ENCODE assay signal across 1 cellular context in the genomic region with DNA sequence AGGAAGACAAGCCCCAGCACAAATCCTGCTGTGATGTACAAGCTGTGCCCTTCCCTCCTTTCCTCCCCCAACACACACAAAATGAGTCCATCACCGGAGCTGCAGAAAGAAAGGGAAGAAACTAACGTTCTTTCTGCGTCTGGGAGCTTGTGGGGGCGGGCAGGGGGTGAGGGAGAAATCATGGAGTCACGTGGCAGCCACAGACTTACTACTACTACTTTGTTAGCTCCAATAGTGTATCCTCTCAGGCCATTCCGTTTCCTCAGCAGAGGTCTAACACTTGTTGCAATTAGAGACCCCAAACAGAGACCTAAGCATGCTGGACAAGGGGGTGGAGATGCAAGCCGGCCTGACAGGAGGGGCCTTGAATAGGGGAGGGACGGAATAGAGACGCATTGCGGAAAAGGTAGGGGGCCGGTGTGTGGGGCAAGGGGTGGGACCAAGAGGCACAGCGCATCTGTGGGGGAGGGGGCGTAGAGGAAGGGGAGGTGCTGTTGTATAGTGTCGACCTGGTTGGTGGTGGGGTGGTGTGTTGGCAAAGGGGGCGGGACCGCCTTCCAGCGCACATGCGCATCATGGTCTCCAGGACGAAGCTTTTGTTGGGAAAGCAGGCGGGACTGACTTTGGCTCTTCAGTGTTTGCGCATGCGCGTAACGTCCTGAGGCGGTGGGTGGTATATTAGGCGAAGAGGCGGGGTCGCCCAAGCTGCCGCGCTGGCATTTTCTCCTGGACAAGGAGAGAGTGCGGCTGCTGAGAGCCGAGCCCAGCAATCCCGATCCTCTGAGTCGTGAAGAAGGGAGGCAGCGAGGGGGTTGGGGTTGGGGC.
TF ChIP-seq lines count a peak whose summit lies in the region.

A gene with protein sequence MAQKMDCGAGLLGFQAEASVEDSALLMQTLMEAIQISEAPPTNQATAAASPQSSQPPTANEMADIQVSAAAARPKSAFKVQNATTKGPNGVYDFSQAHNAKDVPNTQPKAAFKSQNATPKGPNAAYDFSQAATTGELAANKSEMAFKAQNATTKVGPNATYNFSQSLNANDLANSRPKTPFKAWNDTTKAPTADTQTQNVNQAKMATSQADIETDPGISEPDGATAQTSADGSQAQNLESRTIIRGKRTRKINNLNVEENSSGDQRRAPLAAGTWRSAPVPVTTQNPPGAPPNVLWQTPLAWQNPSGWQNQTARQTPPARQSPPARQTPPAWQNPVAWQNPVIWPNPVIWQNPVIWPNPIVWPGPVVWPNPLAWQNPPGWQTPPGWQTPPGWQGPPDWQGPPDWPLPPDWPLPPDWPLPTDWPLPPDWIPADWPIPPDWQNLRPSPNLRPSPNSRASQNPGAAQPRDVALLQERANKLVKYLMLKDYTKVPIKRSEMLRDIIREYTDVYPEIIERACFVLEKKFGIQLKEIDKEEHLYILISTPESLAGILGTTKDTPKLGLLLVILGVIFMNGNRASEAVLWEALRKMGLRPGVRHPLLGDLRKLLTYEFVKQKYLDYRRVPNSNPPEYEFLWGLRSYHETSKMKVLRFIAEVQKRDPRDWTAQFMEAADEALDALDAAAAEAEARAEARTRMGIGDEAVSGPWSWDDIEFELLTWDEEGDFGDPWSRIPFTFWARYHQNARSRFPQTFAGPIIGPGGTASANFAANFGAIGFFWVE (plus strand): TSS at position 703 of the 825 bp plus-strand sequence. CDS start 682 bp downstream, outside the sequence.

TF ChIP-seq in HepG2, 621 proteins besides CTCF, POLR2A, EP300 and RAD21 (continued from another document and continues in another):
- TF ChIP-seq, protein P1, sequence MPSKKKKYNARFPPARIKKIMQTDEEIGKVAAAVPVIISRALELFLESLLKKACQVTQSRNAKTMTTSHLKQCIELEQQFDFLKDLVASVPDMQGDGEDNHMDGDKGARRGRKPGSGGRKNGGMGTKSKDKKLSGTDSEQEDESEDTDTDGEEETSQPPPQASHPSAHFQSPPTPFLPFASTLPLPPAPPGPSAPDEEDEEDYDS (CRISPR knock-in tag; IDR thresholded peaks at IDR 0.05), result peak; percentile 97
- peak; percentile 55; the same call in 1 of the 2 replicates for TF ChIP-seq SP2 (CRISPR knock-in tag; IDR thresholded peaks at IDR 0.05)
- TF ChIP-seq, protein P2, sequence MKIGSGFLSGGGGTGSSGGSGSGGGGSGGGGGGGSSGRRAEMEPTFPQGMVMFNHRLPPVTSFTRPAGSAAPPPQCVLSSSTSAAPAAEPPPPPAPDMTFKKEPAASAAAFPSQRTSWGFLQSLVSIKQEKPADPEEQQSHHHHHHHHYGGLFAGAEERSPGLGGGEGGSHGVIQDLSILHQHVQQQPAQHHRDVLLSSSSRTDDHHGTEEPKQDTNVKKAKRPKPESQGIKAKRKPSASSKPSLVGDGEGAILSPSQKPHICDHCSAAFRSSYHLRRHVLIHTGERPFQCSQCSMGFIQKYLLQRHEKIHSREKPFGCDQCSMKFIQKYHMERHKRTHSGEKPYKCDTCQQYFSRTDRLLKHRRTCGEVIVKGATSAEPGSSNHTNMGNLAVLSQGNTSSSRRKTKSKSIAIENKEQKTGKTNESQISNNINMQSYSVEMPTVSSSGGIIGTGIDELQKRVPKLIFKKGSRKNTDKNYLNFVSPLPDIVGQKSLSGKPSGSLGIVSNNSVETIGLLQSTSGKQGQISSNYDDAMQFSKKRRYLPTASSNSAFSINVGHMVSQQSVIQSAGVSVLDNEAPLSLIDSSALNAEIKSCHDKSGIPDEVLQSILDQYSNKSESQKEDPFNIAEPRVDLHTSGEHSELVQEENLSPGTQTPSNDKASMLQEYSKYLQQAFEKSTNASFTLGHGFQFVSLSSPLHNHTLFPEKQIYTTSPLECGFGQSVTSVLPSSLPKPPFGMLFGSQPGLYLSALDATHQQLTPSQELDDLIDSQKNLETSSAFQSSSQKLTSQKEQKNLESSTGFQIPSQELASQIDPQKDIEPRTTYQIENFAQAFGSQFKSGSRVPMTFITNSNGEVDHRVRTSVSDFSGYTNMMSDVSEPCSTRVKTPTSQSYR (CRISPR knock-in tag; IDR thresholded peaks at IDR 0.05; ENCODE audit: borderline replicate concordance), result peak; percentile 73
- no peak for TF ChIP-seq SP1 (IDR thresholded peaks at IDR 0.05)
- TF ChIP-seq SP1 (CRISPR knock-in tag; IDR thresholded peaks at IDR 0.05), result peak; percentile 24; the same call in 1 of the 2 replicates
- TF ChIP-seq PHF8 (CRISPR knock-in tag; IDR thresholded peaks at IDR 0.05), result peak; percentile 51
- no peak for TF ChIP-seq ZNF83 (CRISPR knock-in tag; IDR thresholded peaks at IDR 0.05; ENCODE audit: borderline replicate concordance)
- peak; percentile 27; the same call in 1 of the 2 replicates for TF ChIP-seq MAFF (IDR thresholded peaks at IDR 0.05; ENCODE audit: low read depth, low read length)
- TF ChIP-seq ZNF431 (CRISPR knock-in tag; IDR thresholded peaks at IDR 0.05; ENCODE audit: borderline replicate concordance, low read depth), result no peak
- TF ChIP-seq AGO2 (optimal IDR thresholded peaks at IDR 0.05; ENCODE audit: low read depth, low read length), result peak; percentile 71
- TF ChIP-seq NFYC (CRISPR knock-in tag; IDR thresholded peaks at IDR 0.05), result peak; percentile 20; the same call in 1 of the 2 replicates
- peak; percentile 44; the same call in 1 of the 2 replicates for TF ChIP-seq HNRNPL (IDR thresholded peaks at IDR 0.05; ENCODE audit: low read depth, low read length)
- peak; percentile 60 for TF ChIP-seq SAP130 (CRISPR knock-in tag; IDR thresholded peaks at IDR 0.05; ENCODE audit: low read depth)
- no peak for TF ChIP-seq ZNF484 (CRISPR knock-in tag; IDR thresholded peaks at IDR 0.05; ENCODE audit: borderline replicate concordance, low read depth)
- peak; percentile 20; the same call in 1 of the 2 replicates for TF ChIP-seq MAZ (IDR thresholded peaks at IDR 0.05; ENCODE audit: borderline replicate concordance, low read depth, low read length)
- TF ChIP-seq MAZ (CRISPR knock-in tag; IDR thresholded peaks at IDR 0.05; ENCODE audit: low read depth), result no peak
- TF ChIP-seq ZNF124 (CRISPR knock-in tag; IDR thresholded peaks at IDR 0.05), result 0 out of 2 replicates have a peak, but pooled peaks have one; percentile 49
- TF ChIP-seq, protein P3, sequence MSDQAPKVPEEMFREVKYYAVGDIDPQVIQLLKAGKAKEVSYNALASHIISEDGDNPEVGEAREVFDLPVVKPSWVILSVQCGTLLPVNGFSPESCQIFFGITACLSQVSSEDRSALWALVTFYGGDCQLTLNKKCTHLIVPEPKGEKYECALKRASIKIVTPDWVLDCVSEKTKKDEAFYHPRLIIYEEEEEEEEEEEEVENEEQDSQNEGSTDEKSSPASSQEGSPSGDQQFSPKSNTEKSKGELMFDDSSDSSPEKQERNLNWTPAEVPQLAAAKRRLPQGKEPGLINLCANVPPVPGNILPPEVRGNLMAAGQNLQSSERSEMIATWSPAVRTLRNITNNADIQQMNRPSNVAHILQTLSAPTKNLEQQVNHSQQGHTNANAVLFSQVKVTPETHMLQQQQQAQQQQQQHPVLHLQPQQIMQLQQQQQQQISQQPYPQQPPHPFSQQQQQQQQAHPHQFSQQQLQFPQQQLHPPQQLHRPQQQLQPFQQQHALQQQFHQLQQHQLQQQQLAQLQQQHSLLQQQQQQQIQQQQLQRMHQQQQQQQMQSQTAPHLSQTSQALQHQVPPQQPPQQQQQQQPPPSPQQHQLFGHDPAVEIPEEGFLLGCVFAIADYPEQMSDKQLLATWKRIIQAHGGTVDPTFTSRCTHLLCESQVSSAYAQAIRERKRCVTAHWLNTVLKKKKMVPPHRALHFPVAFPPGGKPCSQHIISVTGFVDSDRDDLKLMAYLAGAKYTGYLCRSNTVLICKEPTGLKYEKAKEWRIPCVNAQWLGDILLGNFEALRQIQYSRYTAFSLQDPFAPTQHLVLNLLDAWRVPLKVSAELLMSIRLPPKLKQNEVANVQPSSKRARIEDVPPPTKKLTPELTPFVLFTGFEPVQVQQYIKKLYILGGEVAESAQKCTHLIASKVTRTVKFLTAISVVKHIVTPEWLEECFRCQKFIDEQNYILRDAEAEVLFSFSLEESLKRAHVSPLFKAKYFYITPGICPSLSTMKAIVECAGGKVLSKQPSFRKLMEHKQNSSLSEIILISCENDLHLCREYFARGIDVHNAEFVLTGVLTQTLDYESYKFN (CRISPR knock-in tag; conservative IDR thresholded peaks at IDR 0.05), result 0 out of 2 replicates have a peak, but pooled peaks have one; percentile 28
- TF ChIP-seq NONO (IDR thresholded peaks at IDR 0.05), result no peak
- TF ChIP-seq NONO (CRISPR knock-in tag; conservative IDR thresholded peaks at IDR 0.05), result 0 out of 2 replicates have a peak, but pooled peaks have one; percentile 45
- TF ChIP-seq GATAD1 (CRISPR knock-in tag; IDR thresholded peaks at IDR 0.05), result peak; percentile 12; the same call in 1 of the 2 replicates
- TF ChIP-seq, protein P4, sequence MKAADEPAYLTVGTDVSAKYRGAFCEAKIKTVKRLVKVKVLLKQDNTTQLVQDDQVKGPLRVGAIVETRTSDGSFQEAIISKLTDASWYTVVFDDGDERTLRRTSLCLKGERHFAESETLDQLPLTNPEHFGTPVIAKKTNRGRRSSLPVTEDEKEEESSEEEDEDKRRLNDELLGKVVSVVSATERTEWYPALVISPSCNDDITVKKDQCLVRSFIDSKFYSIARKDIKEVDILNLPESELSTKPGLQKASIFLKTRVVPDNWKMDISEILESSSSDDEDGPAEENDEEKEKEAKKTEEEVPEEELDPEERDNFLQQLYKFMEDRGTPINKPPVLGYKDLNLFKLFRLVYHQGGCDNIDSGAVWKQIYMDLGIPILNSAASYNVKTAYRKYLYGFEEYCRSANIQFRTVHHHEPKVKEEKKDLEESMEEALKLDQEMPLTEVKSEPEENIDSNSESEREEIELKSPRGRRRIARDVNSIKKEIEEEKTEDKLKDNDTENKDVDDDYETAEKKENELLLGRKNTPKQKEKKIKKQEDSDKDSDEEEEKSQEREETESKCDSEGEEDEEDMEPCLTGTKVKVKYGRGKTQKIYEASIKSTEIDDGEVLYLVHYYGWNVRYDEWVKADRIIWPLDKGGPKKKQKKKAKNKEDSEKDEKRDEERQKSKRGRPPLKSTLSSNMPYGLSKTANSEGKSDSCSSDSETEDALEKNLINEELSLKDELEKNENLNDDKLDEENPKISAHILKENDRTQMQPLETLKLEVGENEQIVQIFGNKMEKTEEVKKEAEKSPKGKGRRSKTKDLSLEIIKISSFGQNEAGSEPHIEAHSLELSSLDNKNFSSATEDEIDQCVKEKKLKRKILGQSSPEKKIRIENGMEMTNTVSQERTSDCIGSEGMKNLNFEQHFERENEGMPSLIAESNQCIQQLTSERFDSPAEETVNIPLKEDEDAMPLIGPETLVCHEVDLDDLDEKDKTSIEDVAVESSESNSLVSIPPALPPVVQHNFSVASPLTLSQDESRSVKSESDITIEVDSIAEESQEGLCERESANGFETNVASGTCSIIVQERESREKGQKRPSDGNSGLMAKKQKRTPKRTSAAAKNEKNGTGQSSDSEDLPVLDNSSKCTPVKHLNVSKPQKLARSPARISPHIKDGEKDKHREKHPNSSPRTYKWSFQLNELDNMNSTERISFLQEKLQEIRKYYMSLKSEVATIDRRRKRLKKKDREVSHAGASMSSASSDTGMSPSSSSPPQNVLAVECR (CRISPR knock-in tag; IDR thresholded peaks at IDR 0.05; ENCODE audit: borderline replicate concordance), result 0 out of 2 replicates have a peak, but pooled peaks have one; percentile 10
- peak; percentile 38; the same call in 1 of the 2 replicates for TF ChIP-seq SP4 (CRISPR knock-in tag; IDR thresholded peaks at IDR 0.05)
- TF ChIP-seq ZNF496 (CRISPR knock-in tag; IDR thresholded peaks at IDR 0.05; ENCODE audit: insufficient replicate concordance), result no peak
- TF ChIP-seq, protein P5, sequence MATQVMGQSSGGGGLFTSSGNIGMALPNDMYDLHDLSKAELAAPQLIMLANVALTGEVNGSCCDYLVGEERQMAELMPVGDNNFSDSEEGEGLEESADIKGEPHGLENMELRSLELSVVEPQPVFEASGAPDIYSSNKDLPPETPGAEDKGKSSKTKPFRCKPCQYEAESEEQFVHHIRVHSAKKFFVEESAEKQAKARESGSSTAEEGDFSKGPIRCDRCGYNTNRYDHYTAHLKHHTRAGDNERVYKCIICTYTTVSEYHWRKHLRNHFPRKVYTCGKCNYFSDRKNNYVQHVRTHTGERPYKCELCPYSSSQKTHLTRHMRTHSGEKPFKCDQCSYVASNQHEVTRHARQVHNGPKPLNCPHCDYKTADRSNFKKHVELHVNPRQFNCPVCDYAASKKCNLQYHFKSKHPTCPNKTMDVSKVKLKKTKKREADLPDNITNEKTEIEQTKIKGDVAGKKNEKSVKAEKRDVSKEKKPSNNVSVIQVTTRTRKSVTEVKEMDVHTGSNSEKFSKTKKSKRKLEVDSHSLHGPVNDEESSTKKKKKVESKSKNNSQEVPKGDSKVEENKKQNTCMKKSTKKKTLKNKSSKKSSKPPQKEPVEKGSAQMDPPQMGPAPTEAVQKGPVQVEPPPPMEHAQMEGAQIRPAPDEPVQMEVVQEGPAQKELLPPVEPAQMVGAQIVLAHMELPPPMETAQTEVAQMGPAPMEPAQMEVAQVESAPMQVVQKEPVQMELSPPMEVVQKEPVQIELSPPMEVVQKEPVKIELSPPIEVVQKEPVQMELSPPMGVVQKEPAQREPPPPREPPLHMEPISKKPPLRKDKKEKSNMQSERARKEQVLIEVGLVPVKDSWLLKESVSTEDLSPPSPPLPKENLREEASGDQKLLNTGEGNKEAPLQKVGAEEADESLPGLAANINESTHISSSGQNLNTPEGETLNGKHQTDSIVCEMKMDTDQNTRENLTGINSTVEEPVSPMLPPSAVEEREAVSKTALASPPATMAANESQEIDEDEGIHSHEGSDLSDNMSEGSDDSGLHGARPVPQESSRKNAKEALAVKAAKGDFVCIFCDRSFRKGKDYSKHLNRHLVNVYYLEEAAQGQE (IDR thresholded peaks at IDR 0.05; ENCODE audit: borderline replicate concordance in 1 of 2, low read depth in 1 of 2, low read length in 2 of 2), result 0 out of 4 replicates have a peak, but pooled peaks of 1 of the 2 experiments have one; percentile 13
- TF ChIP-seq NFE2L1 (CRISPR knock-in tag; IDR thresholded peaks at IDR 0.05; ENCODE audit: borderline replicate concordance), result no peak
- TF ChIP-seq DR1 (CRISPR knock-in tag; IDR thresholded peaks at IDR 0.05), result peak; percentile 47; the same call in 1 of the 2 replicates
- TF ChIP-seq DMAP1 (CRISPR knock-in tag; IDR thresholded peaks at IDR 0.05), result peak; percentile 83
- TF ChIP-seq, protein P6, sequence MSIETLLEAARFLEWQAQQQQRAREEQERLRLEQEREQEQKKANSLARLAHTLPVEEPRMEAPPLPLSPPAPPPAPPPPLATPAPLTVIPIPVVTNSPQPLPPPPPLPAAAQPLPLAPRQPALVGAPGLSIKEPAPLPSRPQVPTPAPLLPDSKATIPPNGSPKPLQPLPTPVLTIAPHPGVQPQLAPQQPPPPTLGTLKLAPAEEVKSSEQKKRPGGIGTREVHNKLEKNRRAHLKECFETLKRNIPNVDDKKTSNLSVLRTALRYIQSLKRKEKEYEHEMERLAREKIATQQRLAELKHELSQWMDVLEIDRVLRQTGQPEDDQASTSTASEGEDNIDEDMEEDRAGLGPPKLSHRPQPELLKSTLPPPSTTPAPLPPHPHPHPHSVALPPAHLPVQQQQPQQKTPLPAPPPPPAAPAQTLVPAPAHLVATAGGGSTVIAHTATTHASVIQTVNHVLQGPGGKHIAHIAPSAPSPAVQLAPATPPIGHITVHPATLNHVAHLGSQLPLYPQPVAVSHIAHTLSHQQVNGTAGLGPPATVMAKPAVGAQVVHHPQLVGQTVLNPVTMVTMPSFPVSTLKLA (IDR thresholded peaks at IDR 0.05), result peak; percentile 30; the same call in 1 of the 2 replicates
- no peak for TF ChIP-seq ZNF230 (CRISPR knock-in tag; IDR thresholded peaks at IDR 0.05)
- TF ChIP-seq, protein P7, sequence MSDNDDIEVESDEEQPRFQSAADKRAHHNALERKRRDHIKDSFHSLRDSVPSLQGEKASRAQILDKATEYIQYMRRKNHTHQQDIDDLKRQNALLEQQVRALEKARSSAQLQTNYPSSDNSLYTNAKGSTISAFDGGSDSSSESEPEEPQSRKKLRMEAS (IDR thresholded peaks at IDR 0.05), result peak; percentile 25; the same call in 1 of the 2 replicates
- TF ChIP-seq ZFY (CRISPR knock-in tag; IDR thresholded peaks at IDR 0.05), result peak; percentile 16
- TF ChIP-seq ATF7-NPFF (CRISPR knock-in tag; IDR thresholded peaks at IDR 0.05; ENCODE audit: low read depth), result no peak
- TF ChIP-seq ZNF605 (CRISPR knock-in tag; IDR thresholded peaks at IDR 0.05), result peak; percentile 42; the same call in 1 of the 2 replicates
